18 cellular contexts compared by ENCODE assay signal in the genomic region with DNA sequence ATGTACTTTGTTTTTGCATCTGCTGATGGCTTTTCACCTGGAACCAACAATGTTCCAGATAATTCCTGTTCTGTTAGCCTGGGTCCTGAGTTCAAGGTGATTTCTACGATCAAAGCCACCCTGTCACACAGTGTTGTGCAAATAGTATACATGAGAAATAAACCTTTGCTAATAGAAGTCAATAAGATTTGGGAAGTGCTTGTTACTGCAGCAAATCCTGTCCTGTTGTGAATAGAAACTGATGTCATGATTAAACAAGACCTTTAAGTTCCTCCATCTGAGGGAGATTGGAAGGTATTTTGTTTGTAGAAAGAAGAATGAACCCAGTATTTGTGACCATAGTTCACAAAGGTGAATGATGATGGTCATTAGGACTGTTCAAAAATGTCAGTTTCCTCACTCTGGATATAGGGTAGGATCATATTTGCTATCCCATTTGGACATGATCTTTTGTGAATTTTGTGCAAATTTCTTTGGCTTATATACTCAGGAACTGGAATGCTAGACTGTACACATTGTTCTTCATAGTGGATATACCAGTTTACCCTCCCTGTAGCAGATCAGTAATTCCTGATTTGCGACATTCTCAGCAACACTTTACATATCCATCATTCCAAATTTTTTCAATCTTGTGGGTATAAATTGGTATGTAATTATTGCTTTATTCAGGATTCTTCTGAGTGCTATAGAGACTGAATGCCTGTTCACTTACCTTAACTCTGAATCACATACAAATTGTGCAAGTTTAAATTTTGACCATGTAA.
"Had no signal": no experiment of that assay in that cellular context is flagged by ENCODE, and none has a peak within 500 bp of the region (broad histone marks: within the 10 kb centered on the region; RNA-seq: fewer than 3 reads in every experiment).

No MANE protein-coding gene starts in this region.

- FAIRE-seq: colon, urothelium cell line had no signal

- H3K36me3 ChIP-seq: heart left ventricle, neutrophil, stomach, thoracic aorta, transverse colon had no signal

- H3K9me3 ChIP-seq: heart left ventricle, mucosa of descending colon, neutrophil, psoas muscle, stomach, thoracic aorta, transverse colon had no signal

- H3K27ac ChIP-seq: heart left ventricle, neutrophil, psoas muscle, stomach, thoracic aorta, transverse colon had no signal

- H3K4me3 ChIP-seq: heart left ventricle, mucosa of descending colon, psoas muscle, stomach, thoracic aorta, transverse colon had no signal

- DNase-seq: effector memory CD8-positive, alpha-beta T cell; erythroblast; foreskin melanocyte; heart left ventricle; hypothalamus; mucosa of descending colon; naive thymus-derived CD8-positive, alpha-beta T cell; psoas muscle; retina; stimulated activated CD4-positive, alpha-beta T cell treated with anti-CD3 and anti-CD28 coated beads, Interleukin-2, amount 100 ng/mL, for 24 hours; stimulated activated naive CD4-positive, alpha-beta T cell; stomach; substantia nigra; transverse colon had no signal

- H3K27me3 ChIP-seq: heart left ventricle, neutrophil, stomach, transverse colon had no signal

- H3K4me1 ChIP-seq: heart left ventricle, psoas muscle, stomach, transverse colon had no signal
